Comparison of ENCODE assay signal across 20 cellular contexts in the genomic region with DNA sequence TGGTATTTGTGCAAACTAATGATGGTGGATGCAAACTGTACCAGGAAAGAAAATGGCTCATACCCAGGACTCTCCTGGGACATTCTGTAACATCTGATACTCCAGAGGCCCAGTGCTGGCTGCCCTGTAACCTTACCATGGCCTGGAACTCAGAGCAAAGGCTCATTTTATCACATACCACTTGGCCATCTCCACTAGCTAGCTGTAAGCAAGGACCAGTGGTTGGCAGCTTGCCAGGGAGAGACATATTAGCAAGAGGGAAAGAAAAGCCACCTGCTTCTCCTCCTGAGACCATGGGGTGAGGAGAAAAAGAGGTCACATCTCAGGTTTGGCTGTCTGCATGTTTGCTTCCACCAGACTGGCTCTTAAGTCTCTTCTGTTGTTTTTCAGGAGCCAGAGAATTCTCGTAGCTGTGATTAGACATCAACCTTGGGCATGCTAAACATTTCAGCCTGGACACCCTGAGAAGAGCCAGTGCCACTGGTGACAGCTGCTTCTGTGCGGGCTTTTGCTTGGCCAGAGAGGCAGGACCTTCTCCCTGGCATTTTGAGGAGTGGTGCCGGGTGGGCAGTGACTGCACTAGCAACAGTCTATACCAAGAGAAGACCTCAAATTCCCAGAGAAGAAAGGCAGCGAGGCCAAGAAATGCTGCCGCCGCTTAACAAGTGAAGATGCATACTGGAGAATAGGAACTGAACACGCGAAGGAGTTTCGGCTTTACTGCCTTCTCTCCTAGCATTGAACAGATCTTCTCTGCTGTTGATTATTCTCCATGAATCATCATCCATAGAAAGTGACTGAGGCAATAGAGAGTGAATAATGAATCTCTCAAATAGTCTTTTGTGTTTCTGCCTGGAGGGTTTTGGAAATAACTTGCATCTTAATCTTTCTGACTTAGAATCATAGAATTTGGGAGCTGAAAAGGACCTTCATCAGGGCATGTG. TPM values are rescaled to one million over a fixed set of nuclear protein-coding genes. Genes with fewer than 3 reads are reported as not detected.
DNase-seq lines count a peak whose midpoint lies in the region; ATAC-seq, FAIRE-seq and TF ChIP-seq lines count a peak whose summit lies in the region.
"Had no signal": no experiment of that assay in that cellular context is flagged by ENCODE, and none has a peak within 500 bp of the region (broad histone marks: within the 10 kb centered on the region; RNA-seq: fewer than 3 reads in every experiment).

No MANE protein-coding gene starts in this region.

- no peaks in the 10 kb centered on the region for H3K27me3 ChIP-seq in pancreas

- H3K27ac ChIP-seq in pancreas, result no peak overlapping the region
- H3K27ac ChIP-seq: 22Rv1, epithelial cell of prostate, hepatocyte had no signal

- DNase-seq in DMS 273 (lab: John Stamatoyannopoulos, UW; ENCODE audit: unreplicated experiment), result peak; percentile 62
- DNase-seq in DMS 273 treated with DMSO at 0.1 percent for 48 hours (lab: John Stamatoyannopoulos, UW), result no peak
- DNase-seq in NCI-H1105 (lab: John Stamatoyannopoulos, UW), result peak; percentile 19
- peak; percentile 76 for DNase-seq in cerebellar cortex (ENCODE audit: low spot score)
- peak; percentile 74 for DNase-seq in osteocyte (ENCODE audit: extremely low spot score, unreplicated experiment)
- no peak for DNase-seq in globus pallidus (ENCODE audit: low spot score)
- no peak for DNase-seq in natural killer cell
- no peak for DNase-seq in pancreas
- DNase-seq: activated CD4-positive, CD25-positive, alpha-beta regulatory T cell; activated T-cell treated with anti-CD3 and anti-CD28 coated beads for 4 hours; KBM-7; NCI-H1436 treated with DMSO at 0.1 percent for 48 hours; stimulated activated naive CD4-positive, alpha-beta T cell; T-cell had no signal

- WGBS in pancreas, 2 donors, result 88 to 92% methylated on average over 9 of the region's 9 CpGs

- H3K9me3 ChIP-seq in pancreas, result no peaks in the 10 kb centered on the region

- H3K27me3 Mint-ChIP-seq in osteocyte (ENCODE audit: unreplicated experiment), result no peaks in the 10 kb centered on the region
- H3K27me3 Mint-ChIP-seq in natural killer cell (ENCODE audit: low read depth in 2 of 2), result peaks cover 6 to 10% of the 10 kb centered on the region in 2 donors
- H3K27me3 Mint-ChIP-seq: activated naive CD8-positive, alpha-beta T cell had no signal

- intact Hi-C loops in natural killer cell (cut with micrococcal nuclease), result no loop called here
- intact Hi-C loops in pancreas (cut with DNase I), result no loop called here

- no peak for TF ChIP-seq CTCF in osteocyte (IDR thresholded peaks at IDR 0.05)
- no peak for TF ChIP-seq CTCF in natural killer cell (IDR thresholded peaks at IDR 0.05)
- no peak for TF ChIP-seq CTCF in pancreas (IDR thresholded peaks at IDR 0.05)

- H3K4me3 ChIP-seq in pancreas, result no peak overlapping the region
- H3K4me3 ChIP-seq: hepatocyte had no signal

- H3K27ac Mint-ChIP-seq in osteocyte (ENCODE audit: unreplicated experiment), result no peak overlapping the region
- H3K27ac Mint-ChIP-seq in natural killer cell, result no peak overlapping the region
- H3K27ac Mint-ChIP-seq: activated naive CD8-positive, alpha-beta T cell; natural killer cell treated with Interleukin-12 subunit alpha and Interleukin-12 subunit beta and Interleukin-15 and Interleukin-18, amount 100 ng/mL, for 72 hours; T-cell had no signal

- no peak for FAIRE-seq in pancreas (lab: Jason Lieb, UNC)
- FAIRE-seq: H1 had no signal

- no peaks in the 10 kb centered on the region for H3K36me3 ChIP-seq in pancreas

- ATAC-seq in natural killer cell (no peak), pancreas (no peak)
- ATAC-seq: natural killer cell treated with Interleukin-12 subunit alpha and Interleukin-12 subunit beta and Interleukin-15 and Interleukin-18, amount 100 ng/mL, for 72 hours; T-cell had no signal

- H3K4me1 Mint-ChIP-seq in osteocyte (ENCODE audit: unreplicated experiment) (peaks cover 11% of the 10 kb centered on the region), natural killer cell (peaks cover 0 to 8% of the 10 kb centered on the region in 2 donors)

- H3K9me3 Mint-ChIP-seq in osteocyte (ENCODE audit: unreplicated experiment), result no peaks in the 10 kb centered on the region
- H3K9me3 Mint-ChIP-seq in natural killer cell, result no peaks in the 10 kb centered on the region
- H3K9me3 Mint-ChIP-seq: natural killer cell treated with Interleukin-12 subunit alpha and Interleukin-12 subunit beta and Interleukin-15 and Interleukin-18, amount 100 ng/mL, for 72 hours; T-cell had no signal

- no peaks in the 10 kb centered on the region for H3K4me1 ChIP-seq in pancreas

- H3K36me3 Mint-ChIP-seq in osteocyte (ENCODE audit: unreplicated experiment) (no peaks in the 10 kb centered on the region), natural killer cell (no peaks in the 10 kb centered on the region)
- H3K36me3 Mint-ChIP-seq: activated naive CD8-positive, alpha-beta T cell; natural killer cell treated with Interleukin-12 subunit alpha and Interleukin-12 subunit beta and Interleukin-15 and Interleukin-18, amount 100 ng/mL, for 72 hours; T-cell had no signal

- H3K4me3 Mint-ChIP-seq in osteocyte (ENCODE audit: unreplicated experiment) (no peak overlapping the region), natural killer cell (no peak overlapping the region)
- H3K4me3 Mint-ChIP-seq: activated naive CD8-positive, alpha-beta T cell; natural killer cell treated with Interleukin-12 subunit alpha and Interleukin-12 subunit beta and Interleukin-15 and Interleukin-18, amount 100 ng/mL, for 72 hours; T-cell had no signal

RNA-seq across cellular contexts. Expression of a gene that starts 6.7 kb away (rescaled TPM):
- total RNA-seq in osteocyte, result 5.5 and 6.2 TPM in 2 replicates
- total RNA-seq in natural killer cell, result 1 to 10 TPM in 2 of 3 donors, under 1 TPM in 1; 0.48 to 2.6 (median 1.4) TPM
- 1 to 10 TPM in 3 of 6 donors, under 1 TPM in 3; 0.28 to 2.1 (median 1.1) TPM for total RNA-seq in pancreas
- 1 to 10 TPM in 1 of 2 donors, under 1 TPM in 1; 0.72 to 1.3 TPM for polyA plus RNA-seq in pancreas

RNA-seq across cellular contexts. Expression of a gene that starts 9.8 kb away (rescaled TPM):
- total RNA-seq in osteocyte (13.1 and 14.0 TPM in 2 replicates), natural killer cell (10 to 100 TPM; 17.5 to 21.8 (median 17.7) TPM), pancreas (1 to 10 TPM; 2.4 to 5.4 (median 4.3) TPM)
- 1 to 10 TPM; 2.8 to 6.8 TPM for polyA plus RNA-seq in pancreas

Comparison
In these comparisons a context has a peak if more than half of its experiments do, and no peak if none do; other contexts are left out.
1. DNase-seq: peak in DMS 273 (single experiment), NCI-H1105 (single experiment), cerebellar cortex (single experiment) and osteocyte (single experiment); none in DMS 273 treated with DMSO at 0.1 percent for 48 hours (single experiment), globus pallidus (single experiment), natural killer cell (single experiment) and pancreas (0 of 6).